8 cellular contexts compared by ENCODE assay signal in the genomic region with DNA sequence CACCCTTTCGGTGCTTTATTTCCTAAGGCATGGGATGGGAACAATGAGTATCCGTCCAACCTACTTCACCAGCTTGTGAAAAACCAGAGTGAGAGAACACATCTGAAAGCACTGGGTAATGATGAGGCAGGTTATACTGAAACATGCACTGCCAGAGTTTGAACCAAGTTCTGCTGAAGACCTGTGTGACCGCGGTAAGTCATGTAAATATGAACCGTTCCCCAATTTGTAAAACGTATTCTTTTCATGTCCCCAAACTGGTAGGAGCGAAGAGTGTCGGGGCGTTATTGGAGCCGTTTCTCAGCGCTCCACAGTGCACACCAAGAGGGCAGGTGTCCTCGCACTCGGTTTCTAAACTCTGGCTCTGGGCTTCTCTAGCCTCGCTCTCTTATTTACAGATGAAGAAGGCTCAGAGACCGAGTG. TPM values are rescaled to one million over a fixed set of nuclear protein-coding genes. Genes with fewer than 3 reads are reported as not detected.
DNase-seq lines count a peak whose midpoint lies in the region; ATAC-seq and TF ChIP-seq lines count a peak whose summit lies in the region.

No MANE protein-coding gene starts in this region.

- H3K9me3 ChIP-seq in BE2C (no peaks in the 10 kb centered on the region), IMR-90 (ENCODE audit: control insufficient read depth, insufficient read depth, low read length) (no peaks in the 10 kb centered on the region), muscle layer of duodenum (ENCODE audit: control insufficient read depth in 1 of 2, low read length in 2 of 2) (no peaks in the 10 kb centered on the region)
- no peaks in the 10 kb centered on the region for H3K9me3 ChIP-seq in effector memory CD4-positive, alpha-beta T cell (ENCODE audit: control insufficient read depth, low read length)

- intact Hi-C loops in IMR-90 (cut with micrococcal nuclease): loop anchor here (1.0 kb wide), 1 partner anchor 140 kb away; no protein-coding TSS in a partner anchor

- TF ChIP-seq CTCF in BE2C (IDR thresholded peaks at IDR 0.05; ENCODE audit: low read depth, low read length) (no peak), IMR-90 (conservative IDR thresholded peaks at IDR 0.05; ENCODE audit: low read depth, low read length) (no peak)

- H3K4me1 Mint-ChIP-seq in activated naive CD4-positive, alpha-beta T cell treated with anti-CD3 and anti-CD28 coated beads, Interleukin-2, amount 10 ng/mL, durations not matched to agents 7 days and 5 days: peaks cover 17% of the 10 kb centered on the region

- H2AK9ac ChIP-seq in IMR-90 (replicated peaks; ENCODE audit: low read depth, low read length, poor library complexity): peak overlapping the region; percentile 86

- no peaks in the 10 kb centered on the region for H3K9me3 Mint-ChIP-seq in activated naive CD4-positive, alpha-beta T cell treated with anti-CD3 and anti-CD28 coated beads, Interleukin-2, amount 10 ng/mL, durations not matched to agents 7 days and 5 days

- DNase-seq in BE2C (no peak), IMR-90 (no peak), mucosa of gallbladder (ENCODE audit: low spot score) (no peak), AG20443 (ENCODE audit: low spot score) (no peak)
- DNase-seq in effector memory CD4-positive, alpha-beta T cell: no peak
- DNase-seq in activated naive CD4-positive, alpha-beta T cell treated with anti-CD3 and anti-CD28 coated beads, Interleukin-2, amount 10 ng/mL, durations not matched to agents 7 days and 5 days: no peak

- H4K5ac ChIP-seq in IMR-90 (ENCODE audit: low read depth, low read length): peak overlapping the region; percentile 93

- ATAC-seq in IMR-90 (ENCODE audit: low read depth) (peak; percentile 2; the same call in 1 of the 2 replicates), HG03095 (IDR thresholded peaks at IDR 0.05; ENCODE audit: unreplicated experiment) (no peak)

- peaks cover 3% of the 10 kb centered on the region; the same call in 1 of the 2 replicates for H3K9me1 ChIP-seq in IMR-90 (ENCODE audit: insufficient read depth, low read length)

- H2AK5ac ChIP-seq in IMR-90 (ENCODE audit: low read depth, low read length): 0 out of 2 replicates have a peak overlapping the region, but pooled peaks have one; percentile 2

- no peak for TF ChIP-seq POLR2A in IMR-90 (IDR thresholded peaks at IDR 0.05; ENCODE audit: low read depth, low read length)

- no peak overlapping the region for H3K4me3 Mint-ChIP-seq in activated naive CD4-positive, alpha-beta T cell treated with anti-CD3 and anti-CD28 coated beads, Interleukin-2, amount 10 ng/mL, durations not matched to agents 7 days and 5 days

- dilution Hi-C loops in IMR-90 (cut with HindIII; ENCODE audit: low sequenced_read_pairs, unreplicated experiment): no loop called here

- H3K27me3 ChIP-seq in BE2C (0 out of 2 replicates have a peak, but pooled peaks cover 3% of the 10 kb centered on the region), IMR-90 (ENCODE audit: control insufficient read depth, insufficient read depth, low read length) (no peaks in the 10 kb centered on the region), muscle layer of duodenum (ENCODE audit: low read depth, low read length) (no peaks in the 10 kb centered on the region)
- no peaks in the 10 kb centered on the region for H3K27me3 ChIP-seq in effector memory CD4-positive, alpha-beta T cell (replicated peaks; ENCODE audit: control insufficient read depth, insufficient read depth, low read length, poor library complexity, severe bottlenecking)

- peak overlapping the region; percentile 39 for H2BK5ac ChIP-seq in IMR-90 (ENCODE audit: low read depth, low read length, poor library complexity, severe bottlenecking)

- in situ Hi-C loops in IMR-90 (cut with MboI; ENCODE audit: low sequenced_read_pairs): loop anchor here (10.0 kb wide), 1 partner anchor 204 kb away; no protein-coding TSS in a partner anchor

- no peaks in the 10 kb centered on the region for H3K4me1 ChIP-seq in BE2C
- no peaks in the 10 kb centered on the region for H3K4me1 ChIP-seq in IMR-90 (ENCODE audit: control insufficient read depth, insufficient read depth, low read length)
- H3K4me1 ChIP-seq in effector memory CD4-positive, alpha-beta T cell (ENCODE audit: control insufficient read depth, insufficient read depth, low read length, poor library complexity, severe bottlenecking): peaks cover 7% of the 10 kb centered on the region
- H3K4me1 ChIP-seq in muscle layer of duodenum (ENCODE audit: control insufficient read depth in 1 of 2, insufficient read depth in 2 of 2, low read length in 2 of 2): peaks cover 4 to 19% of the 10 kb centered on the region in 2 donors

- TF ChIP-seq RAD21 in IMR-90 (IDR thresholded peaks at IDR 0.05; ENCODE audit: low read length): no peak

- peak overlapping the region; percentile 96 to 97 for H4K8ac ChIP-seq in IMR-90 (ENCODE audit: low read depth in 2 of 2, low read length in 2 of 2)

- peak overlapping the region; percentile 77 for H3K14ac ChIP-seq in IMR-90 (replicated peaks; ENCODE audit: low read depth, low read length)

- H3K56ac ChIP-seq in IMR-90 (ENCODE audit: extremely low read depth, insufficient read depth, low read length): no peak overlapping the region; the same call in 1 of the 2 replicates

- peak overlapping the region; percentile 98 for H2AFZ ChIP-seq in IMR-90 (replicated peaks; ENCODE audit: low read length, poor library complexity)

- 93% methylated on average over 9 of the region's 15 CpGs; no CpG with 5 or more reads in 1 of the 2 experiments for WGBS in IMR-90 (ENCODE audit: extremely low coverage in 2 of 2, insufficient read length in 1 of 2), 2 experiments

- POLR2A ChIA-PET in IMR-90 (lab: Charles Lee; ENCODE audit: unreplicated experiment): no interaction called here

- H3K27ac ChIP-seq in IMR-90 (ENCODE audit: insufficient read depth, low read length): peak overlapping the region; percentile 43
- H3K27ac ChIP-seq in effector memory CD4-positive, alpha-beta T cell (ENCODE audit: insufficient read depth, low read length, poor library complexity, severe bottlenecking): peak overlapping the region; percentile 50
- H3K27ac ChIP-seq in muscle layer of duodenum (ENCODE audit: low read length): peak overlapping the region; percentile 97

- H3K23ac ChIP-seq in IMR-90 (ENCODE audit: low read depth, low read length): no peak overlapping the region

- peaks cover 26% of the 10 kb centered on the region for H3K36me3 ChIP-seq in BE2C
- H3K36me3 ChIP-seq in IMR-90 (ENCODE audit: control insufficient read depth, insufficient read depth, low read length): peaks cover 3% of the 10 kb centered on the region
- peaks cover 28% of the 10 kb centered on the region for H3K36me3 ChIP-seq in effector memory CD4-positive, alpha-beta T cell (ENCODE audit: control insufficient read depth, insufficient read depth, low read length)
- H3K36me3 ChIP-seq in muscle layer of duodenum (ENCODE audit: control insufficient read depth in 1 of 2, insufficient read depth in 2 of 2, low read length in 2 of 2): peaks cover 8 to 30% of the 10 kb centered on the region in 2 donors

- H3K4ac ChIP-seq in IMR-90 (ENCODE audit: low read depth, low read length): peak overlapping the region; percentile 62

- CTCF ChIA-PET in IMR-90 (lab: Yijun Ruan, JAX): no interaction called here
- CTCF ChIA-PET in activated naive CD4-positive, alpha-beta T cell treated with anti-CD3 and anti-CD28 coated beads, Interleukin-2, amount 10 ng/mL, durations not matched to agents 7 days and 5 days (lab: Charles Lee): interaction anchor here (0.6 to 2.5 kb wide), 4 partner anchors 10 to 142 kb away, joined by 3 to 13 read pairs (median 6); no protein-coding TSS in a partner anchor

- peaks cover 10 to 19% of the 10 kb centered on the region in 2 experiments for H3K79me1 ChIP-seq in IMR-90 (ENCODE audit: low read depth in 1 of 2, low read length in 2 of 2)

- no peak overlapping the region for H2BK15ac ChIP-seq in IMR-90 (ENCODE audit: low read depth, low read length)

- H3K4me3 ChIP-seq in BE2C (ENCODE audit: low read depth, low read length) (peak overlapping the region; percentile 59), IMR-90 (ENCODE audit: insufficient read depth, low read depth, low read length) (peak overlapping the region; percentile 52), muscle layer of duodenum (ENCODE audit: low read depth in 1 of 2, low read length in 2 of 2) (peak overlapping the region; percentile 99 to 100)
- H3K4me3 ChIP-seq in effector memory CD4-positive, alpha-beta T cell (ENCODE audit: insufficient read depth, low read depth, low read length, poor library complexity, severe bottlenecking): peak overlapping the region; percentile 37

- H2BK20ac ChIP-seq in IMR-90 (ENCODE audit: low read depth, low read length): no peak overlapping the region

- peaks cover 4% of the 10 kb centered on the region for H3K27me3 Mint-ChIP-seq in activated naive CD4-positive, alpha-beta T cell treated with anti-CD3 and anti-CD28 coated beads, Interleukin-2, amount 10 ng/mL, durations not matched to agents 7 days and 5 days

- no peak overlapping the region for H3K27ac Mint-ChIP-seq in activated naive CD4-positive, alpha-beta T cell treated with anti-CD3 and anti-CD28 coated beads, Interleukin-2, amount 10 ng/mL, durations not matched to agents 7 days and 5 days

- H3K18ac ChIP-seq in IMR-90 (ENCODE audit: low read depth, low read length): peak overlapping the region; percentile 19

- H3K4me2 ChIP-seq in IMR-90 (ENCODE audit: low read depth, low read length): peak overlapping the region; percentile 61

- peak overlapping the region; percentile 57 for H4K91ac ChIP-seq in IMR-90 (ENCODE audit: insufficient read depth, low read depth, low read length)

- no peaks in the 10 kb centered on the region for H4K20me1 ChIP-seq in IMR-90 (ENCODE audit: insufficient read depth, low read length)

- peak overlapping the region; percentile 72 for H2BK120ac ChIP-seq in IMR-90 (ENCODE audit: low read depth, low read length)

- peaks cover 11% of the 10 kb centered on the region for H3K36me3 Mint-ChIP-seq in activated naive CD4-positive, alpha-beta T cell treated with anti-CD3 and anti-CD28 coated beads, Interleukin-2, amount 10 ng/mL, durations not matched to agents 7 days and 5 days

- BruUV-seq in IMR-90 (replicated peaks; lab: Mats Ljungman, UMichigan): no TSS peak

- H3K9ac ChIP-seq in IMR-90 (ENCODE audit: low read depth, low read length): no peak overlapping the region; the same call in 1 of the 2 replicates

TF ChIP-seq in IMR-90, 13 proteins besides CTCF, POLR2A, EP300 and RAD21:
- no peak for TF ChIP-seq CEBPB (IDR thresholded peaks at IDR 0.05; ENCODE audit: low read depth, low read length)

RNA-seq across cellular contexts. Expression of a gene that starts 0.8 kb away (rescaled TPM):
- polyA plus RNA-seq in BE2C (2012; ENCODE audit: insufficient read depth, insufficient read length, low read depth): 115 TPM
- total RNA-seq in IMR-90 (2012; rRNA removed) (49.8 and 50.0 TPM in 2 replicates), mucosa of gallbladder (22.9 TPM)
- 43.6 and 48.1 TPM in 2 replicates for polyA plus RNA-seq in IMR-90 (2012; rRNA removed)
- polyA plus RNA-seq in IMR-90 (2012; cell fraction: cytosol; rRNA removed): 11.3 and 34.3 TPM in 2 replicates
- polyA plus RNA-seq in IMR-90 (2012; cell fraction: nucleus; rRNA removed; ENCODE audit: low replicate concordance): 12.9 and 84.6 TPM in 2 replicates

RNA-seq across cellular contexts. Expression of a gene that starts 33.3 kb away (rescaled TPM):
- 0.32 TPM for polyA plus RNA-seq in BE2C (2012; ENCODE audit: insufficient read depth, insufficient read length, low read depth)
- total RNA-seq in IMR-90 (2012; rRNA removed) (not detected in 2 replicates), mucosa of gallbladder (0.12 TPM)
- not detected in 2 replicates for polyA plus RNA-seq in IMR-90 (2012; rRNA removed)
- not detected in 2 replicates for polyA plus RNA-seq in IMR-90 (2012; cell fraction: cytosol; rRNA removed)
- polyA plus RNA-seq in IMR-90 (2012; cell fraction: nucleus; rRNA removed; ENCODE audit: low replicate concordance): not detected in 2 replicates

Comparison
In these comparisons a context has a peak if more than half of its experiments do, and no peak if none do; other contexts are left out.
1. H3K4me3 ChIP-seq: peak in every context shown above with its lines; median percentile 100 in muscle layer of duodenum; 59 in BE2C; 52 in IMR-90; 37 in effector memory CD4-positive, alpha-beta T cell.
2. H3K27ac ChIP-seq: peak in every context shown above with its lines; median percentile 97 in muscle layer of duodenum; 50 in effector memory CD4-positive, alpha-beta T cell; 43 in IMR-90.